Comparison of ENCODE assay signal across 18 cellular contexts in genomic region chr19:44924243-44924725, GRCh38. TPM values are rescaled to one million over a fixed set of nuclear protein-coding genes. Genes with fewer than 3 reads are reported as not detected.
DNase-seq lines count a peak whose midpoint lies in the region; ATAC-seq, FAIRE-seq and TF ChIP-seq lines count a peak whose summit lies in the region.
"Had no signal": no experiment of that assay in that cellular context is flagged by ENCODE, and none has a peak within 500 bp of the region (broad histone marks: within the 10 kb centered on the region; RNA-seq: fewer than 3 reads in every experiment).

No MANE protein-coding gene starts in this region.

- H3K36me3 Mint-ChIP-seq in WTC11, result peaks cover 2% of the 10 kb centered on the region
- H3K36me3 Mint-ChIP-seq: CD4-positive, CD25-positive, alpha-beta regulatory T cell; naive thymus-derived CD4-positive, alpha-beta T cell had no signal

- H3K36me3 ChIP-seq in muscle layer of duodenum (ENCODE audit: control insufficient read depth in 1 of 2, insufficient read depth in 2 of 2, low read length in 2 of 2), result no peaks in the 10 kb centered on the region

- H3K27ac ChIP-seq in A549 (peak overlapping the region in 1 of 2 experiments; percentile 44; a peak in 2 of 6 replicates), muscle layer of duodenum (ENCODE audit: low read length) (peak overlapping the region; percentile 31), dorsolateral prefrontal cortex (peak overlapping the region in 14 of 59 donors; percentile 13 to 76 (median 57))

- peak overlapping the region; percentile 34; the same call in 2 of the 3 replicates for H3K4me2 ChIP-seq in A549

- POLR2A ChIA-PET in A549 (lab: Yijun Ruan, JAX), result interaction anchor here (0.6 to 0.8 kb wide), 3 partner anchors 9 to 314 kb away, joined by 3 to 7 read pairs (median 7); partner anchors contain the start of gene APOE
- POLR2A ChIA-PET in WTC11 (lab: Charles Lee), result no interaction called here

- CTCF ChIA-PET in A549 (lab: Yijun Ruan, JAX) (interaction anchor here (0.6 to 3.4 kb wide), 5 partner anchors 12 to 27 kb away, joined by 4 to 22 read pairs (median 4); no protein-coding TSS in a partner anchor), WTC11 (lab: Charles Lee) (no interaction called here)

- no peak for FAIRE-seq in A549 (lab: Jason Lieb, UNC)
- FAIRE-seq: A204.1 had no signal

- ATAC-seq in A549 (peak; percentile 3 to 8; a peak in 2 of 6 replicates), WTC11 (no peak), GM18858 (IDR thresholded peaks at IDR 0.05; ENCODE audit: unreplicated experiment) (no peak)
- ATAC-seq: activated naive CD8-positive, alpha-beta T cell treated with anti-CD3 and anti-CD28 coated beads, Interleukin-2, amount 50 U/mL, for 24 hours; left colon; naive thymus-derived CD4-positive, alpha-beta T cell; T-helper 17 cell had no signal

- no peak for TF ChIP-seq RAD21 in A549 (conservative IDR thresholded peaks at IDR 0.05 in 1 of 2, IDR thresholded peaks at IDR 0.05 in 1 of 2)

- no peak for TF ChIP-seq POLR2A in A549 (IDR thresholded peaks at IDR 0.05; ENCODE audit: low read length)

- no peak for TF ChIP-seq EP300 in A549 (IDR thresholded peaks at IDR 0.05)

- H3K9me3 ChIP-seq in A549 (no peaks in the 10 kb centered on the region), muscle layer of duodenum (ENCODE audit: control insufficient read depth in 1 of 2, low read length in 2 of 2) (no peaks in the 10 kb centered on the region)

- no peak overlapping the region for H3K4me3 Mint-ChIP-seq in WTC11
- H3K4me3 Mint-ChIP-seq: activated B cell treated with CpG ODN at 0.5 μM for 24 hours; activated naive CD8-positive, alpha-beta T cell treated with anti-CD3 and anti-CD28 coated beads, Interleukin-2, amount 50 U/mL, for 24 hours; CD4-positive, CD25-positive, alpha-beta regulatory T cell; naive thymus-derived CD4-positive, alpha-beta T cell; T-helper 17 cell had no signal

- WGBS in A549 (ENCODE audit: missing lambda C conversion rate), result 58% methylated on average over 8 of the region's 8 CpGs

- peaks cover 4% of the 10 kb centered on the region; the same call in 1 of the 2 replicates for H3K9me3 Mint-ChIP-seq in WTC11
- H3K9me3 Mint-ChIP-seq: activated B cell treated with CpG ODN at 0.5 μM for 24 hours; activated naive CD8-positive, alpha-beta T cell treated with anti-CD3 and anti-CD28 coated beads, Interleukin-2, amount 50 U/mL, for 24 hours; naive thymus-derived CD4-positive, alpha-beta T cell had no signal

- no peak for TF ChIP-seq CTCF in A549 (IDR thresholded peaks at IDR 0.05)
- no peak for TF ChIP-seq CTCF in WTC11 (IDR thresholded peaks at IDR 0.05)
- no peak for TF ChIP-seq CTCF in dorsolateral prefrontal cortex (IDR thresholded peaks at IDR 0.05 in 54 of 56, conservative IDR thresholded peaks at IDR 0.05 in 2 of 56; ENCODE audit: low read depth in 1 of 56, partially characterized antibody in 56 of 56)

- H3K27me3 ChIP-seq in muscle layer of duodenum (ENCODE audit: low read depth, low read length), result no peaks in the 10 kb centered on the region
- no peaks in the 10 kb centered on the region for H3K27me3 ChIP-seq in dorsolateral prefrontal cortex

- peaks cover 17% of the 10 kb centered on the region for H3K4me1 Mint-ChIP-seq in WTC11

- H3K4me1 ChIP-seq in A549, result peaks cover 15% of the 10 kb centered on the region; the same call in 2 of the 3 replicates
- no peaks in the 10 kb centered on the region for H3K4me1 ChIP-seq in muscle layer of duodenum (ENCODE audit: control insufficient read depth in 1 of 2, insufficient read depth in 2 of 2, low read length in 2 of 2)

- H3K27ac Mint-ChIP-seq in WTC11, result no peak overlapping the region
- H3K27ac Mint-ChIP-seq: activated B cell treated with CpG ODN at 0.5 μM for 24 hours; activated naive CD8-positive, alpha-beta T cell treated with anti-CD3 and anti-CD28 coated beads, Interleukin-2, amount 50 U/mL, for 24 hours; CD4-positive, CD25-positive, alpha-beta regulatory T cell; T-helper 17 cell had no signal

- H3K27me3 Mint-ChIP-seq in WTC11 (ENCODE audit: low read depth), result peaks cover 26% of the 10 kb centered on the region

- peak in 1 of 2 experiments; percentile 38 for DNase-seq in A549 (ENCODE audit: low read depth in 1 of 2, low spot score in 1 of 2)
- DNase-seq in WTC11 (ENCODE audit: low spot score), result no peak
- no peak for DNase-seq in dorsolateral prefrontal cortex
- no peak for DNase-seq in cortex of kidney (lab: John Stamatoyannopoulos, UW)
- DNase-seq: activated B cell treated with CpG ODN at 0.5 μM for 24 hours; activated naive CD8-positive, alpha-beta T cell treated with anti-CD3 and anti-CD28 coated beads, Interleukin-2, amount 50 U/mL, for 24 hours; CD4-positive, CD25-positive, alpha-beta regulatory T cell; left colon; naive thymus-derived CD4-positive, alpha-beta T cell; NCI-H2029 treated with DMSO at 0.1 percent for 48 hours; NCI-H524; T-helper 17 cell; trophoblast cell had no signal

- H3K4me3 ChIP-seq in A549 (no peak overlapping the region), muscle layer of duodenum (ENCODE audit: low read depth in 1 of 2, low read length in 2 of 2) (no peak overlapping the region), dorsolateral prefrontal cortex (no peak overlapping the region)

- intact Hi-C loops in dorsolateral prefrontal cortex (cut with DNase I), result no loop called here

TF ChIP-seq in A549, 52 proteins besides CTCF, POLR2A, EP300 and RAD21 (continues in another document):
- no peak for TF ChIP-seq MAZ (IDR thresholded peaks at IDR 0.05; ENCODE audit: borderline replicate concordance, low read depth, low read length)
- TF ChIP-seq HEYL (CRISPR knock-in tag; IDR thresholded peaks at IDR 0.05), result no peak
- TF ChIP-seq KDM1A (IDR thresholded peaks at IDR 0.05; ENCODE audit: low read depth), result no peak
- no peak for TF ChIP-seq USF2 (IDR thresholded peaks at IDR 0.05)

TF ChIP-seq in WTC11, 78 proteins besides CTCF, POLR2A, EP300 and RAD21:
- TF ChIP-seq GABPB1 (CRISPR knock-in tag; IDR thresholded peaks at IDR 0.05) (peak; percentile 95), MXD4 (CRISPR knock-in tag; IDR thresholded peaks at IDR 0.05; ENCODE audit: borderline replicate concordance) (no peak)
- TF ChIP-seq, protein P1, sequence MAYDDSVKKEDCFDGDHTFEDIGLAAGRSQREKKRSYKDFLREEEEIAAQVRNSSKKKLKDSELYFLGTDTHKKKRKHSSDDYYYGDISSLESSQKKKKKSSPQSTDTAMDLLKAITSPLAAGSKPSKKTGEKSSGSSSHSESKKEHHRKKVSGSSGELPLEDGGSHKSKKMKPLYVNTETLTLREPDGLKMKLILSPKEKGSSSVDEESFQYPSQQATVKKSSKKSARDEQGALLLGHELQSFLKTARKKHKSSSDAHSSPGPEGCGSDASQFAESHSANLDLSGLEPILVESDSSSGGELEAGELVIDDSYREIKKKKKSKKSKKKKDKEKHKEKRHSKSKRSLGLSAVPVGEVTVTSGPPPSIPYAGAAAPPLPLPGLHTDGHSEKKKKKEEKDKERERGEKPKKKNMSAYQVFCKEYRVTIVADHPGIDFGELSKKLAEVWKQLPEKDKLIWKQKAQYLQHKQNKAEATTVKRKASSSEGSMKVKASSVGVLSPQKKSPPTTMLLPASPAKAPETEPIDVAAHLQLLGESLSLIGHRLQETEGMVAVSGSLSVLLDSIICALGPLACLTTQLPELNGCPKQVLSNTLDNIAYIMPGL (CRISPR knock-in tag; IDR thresholded peaks at IDR 0.05), result no peak

RNA-seq across cellular contexts. Expression of gene APOC1, which starts 9.9 kb away (rescaled TPM):
- polyA plus RNA-seq in A549 (2011; rRNA removed) (82.1 and 88.7 TPM in 2 replicates), A549 (2017; fragmentation: RNase III; extraction: RNeasy Plus Mini Kit Qiagen cat#74134 plus additional on column Dnase treatment) (172 to 198 TPM (median 196 TPM) in 3 replicates)
- polyA plus RNA-seq in A549 (2012; cell fraction: cytosol; rRNA removed), result 145 and 171 TPM in 2 replicates
- 40.5 and 46.5 TPM in 2 replicates for polyA plus RNA-seq in A549 (2012; cell fraction: nucleus; rRNA removed)
- 21.8 and 24.4 TPM in 2 replicates for polyA minus RNA-seq in A549 (2011; rRNA and poly(A)+ RNA removed)
- total RNA-seq in WTC11 (2021) (76.2 to 101 TPM (median 86.5 TPM) in 3 replicates), dorsolateral prefrontal cortex (10 to 100 TPM in 113 of 120 experiments, 1 to 10 TPM in 7; 2.2 to 88.6 (median 22.5) TPM)
- total RNA-seq: CD4-positive, CD25-positive, alpha-beta regulatory T cell; T-helper 17 cell had no signal
- polyA plus RNA-seq: CD4-positive, CD25-positive, alpha-beta regulatory T cell; naive thymus-derived CD4-positive, alpha-beta T cell had no signal

RNA-seq across cellular contexts. Expression of gene APOC4, which starts 17.8 kb away (rescaled TPM):
- polyA plus RNA-seq in A549 (2011; rRNA removed) (not detected in 2 replicates), A549 (2017; fragmentation: RNase III; extraction: RNeasy Plus Mini Kit Qiagen cat#74134 plus additional on column Dnase treatment) (not detected in 3 replicates)
- not detected in 2 replicates for polyA plus RNA-seq in A549 (2012; cell fraction: cytosol; rRNA removed)
- polyA plus RNA-seq in A549 (2012; cell fraction: nucleus; rRNA removed), result not detected in 2 replicates
- not detected in 2 replicates for polyA minus RNA-seq in A549 (2011; rRNA and poly(A)+ RNA removed)
- total RNA-seq in WTC11 (2021) (not detected in 3 replicates), dorsolateral prefrontal cortex (1 to 10 TPM in 3 of 120 experiments, not detected in 117; 1.2 to 1.6 (median 1.3) TPM)
- total RNA-seq: activated B cell treated with CpG ODN at 0.5 μM for 24 hours; activated CD8-positive, alpha-beta memory T cell treated with anti-CD3 and anti-CD28 coated beads for 36 hours; CD4-positive, CD25-positive, alpha-beta regulatory T cell; left colon; naive thymus-derived CD4-positive, alpha-beta T cell; posterior vena cava; T-helper 17 cell had no signal
- polyA plus RNA-seq: CD4-positive, CD25-positive, alpha-beta regulatory T cell; naive thymus-derived CD4-positive, alpha-beta T cell had no signal

RNA-seq across cellular contexts. Expression of gene APOE, which starts 18.7 kb away (rescaled TPM):
- polyA plus RNA-seq in A549 (2011; rRNA removed) (9.4 and 12.5 TPM in 2 replicates), A549 (2017; fragmentation: RNase III; extraction: RNeasy Plus Mini Kit Qiagen cat#74134 plus additional on column Dnase treatment) (16.2 to 31.9 TPM (median 20.2 TPM) in 3 replicates)
- polyA plus RNA-seq in A549 (2012; cell fraction: cytosol; rRNA removed), result 14.3 and 17.4 TPM in 2 replicates
- polyA plus RNA-seq in A549 (2012; cell fraction: nucleus; rRNA removed), result 32.0 and 33.0 TPM in 2 replicates
- 1.7 and 4.0 TPM in 2 replicates for polyA minus RNA-seq in A549 (2011; rRNA and poly(A)+ RNA removed)
- total RNA-seq in WTC11 (2021) (815 to 837 TPM (median 824 TPM) in 3 replicates), dorsolateral prefrontal cortex (1,000 to 10,000 TPM in 1 of 120 experiments, 100 to 1,000 TPM in 119; 258 to 1,236 (median 470) TPM)
- total RNA-seq: activated B cell treated with CpG ODN at 0.5 μM for 24 hours had no signal
- polyA plus RNA-seq: CD4-positive, CD25-positive, alpha-beta regulatory T cell; naive thymus-derived CD4-positive, alpha-beta T cell had no signal

RNA-seq across cellular contexts. Expression of gene APOC2, which starts 21.6 kb away (rescaled TPM):
- polyA plus RNA-seq in A549 (2011; rRNA removed) (not detected in 2 replicates), A549 (2017; fragmentation: RNase III; extraction: RNeasy Plus Mini Kit Qiagen cat#74134 plus additional on column Dnase treatment) (0.27 TPM in 1 of 3 replicates, not detected in the others)
- polyA plus RNA-seq in A549 (2012; cell fraction: cytosol; rRNA removed), result not detected in 2 replicates
- not detected in 2 replicates for polyA plus RNA-seq in A549 (2012; cell fraction: nucleus; rRNA removed)
- not detected in 2 replicates for polyA minus RNA-seq in A549 (2011; rRNA and poly(A)+ RNA removed)
- total RNA-seq in WTC11 (2021) (0.66 to 0.81 TPM in 2 of 3 replicates, not detected in the other), dorsolateral prefrontal cortex (10 to 100 TPM in 73 of 120 experiments, 1 to 10 TPM in 46, not detected in 1; 2.0 to 48.6 (median 11.6) TPM)
- total RNA-seq: activated B cell treated with CpG ODN at 0.5 μM for 24 hours; activated CD8-positive, alpha-beta memory T cell treated with anti-CD3 and anti-CD28 coated beads for 36 hours; CD4-positive, CD25-positive, alpha-beta regulatory T cell; posterior vena cava; T-helper 17 cell had no signal
- polyA plus RNA-seq: CD4-positive, CD25-positive, alpha-beta regulatory T cell; naive thymus-derived CD4-positive, alpha-beta T cell had no signal

RNA-seq across cellular contexts. Expression of gene CLPTM1, which starts 30.9 kb away (rescaled TPM):
- polyA plus RNA-seq in A549 (2011; rRNA removed), result 96.5 and 99.3 TPM in 2 replicates
- 141 and 161 TPM in 2 replicates for polyA plus RNA-seq in A549 (2012; cell fraction: cytosol; rRNA removed)
- 421 and 534 TPM in 2 replicates for polyA plus RNA-seq in A549 (2012; cell fraction: nucleus; rRNA removed)
- polyA plus RNA-seq in A549 (2017; fragmentation: RNase III; extraction: RNeasy Plus Mini Kit Qiagen cat#74134 plus additional on column Dnase treatment), result 173 to 188 TPM (median 180 TPM) in 3 replicates
- 167 and 185 TPM in 2 replicates for polyA minus RNA-seq in A549 (2011; rRNA and poly(A)+ RNA removed)
- total RNA-seq in WTC11 (2021), result 75.9 to 85.6 TPM (median 76.4 TPM) in 3 replicates
- total RNA-seq in dorsolateral prefrontal cortex, result 100 to 1,000 TPM; 131 to 199 (median 164) TPM

Comparison
In these comparisons a context has a peak if more than half of its experiments do, and no peak if none do; other contexts are left out.
1. ATAC-seq: peak in A549 (2 of 2); none in WTC11 (single experiment) and GM18858 (single experiment).